In the genomic region with DNA sequence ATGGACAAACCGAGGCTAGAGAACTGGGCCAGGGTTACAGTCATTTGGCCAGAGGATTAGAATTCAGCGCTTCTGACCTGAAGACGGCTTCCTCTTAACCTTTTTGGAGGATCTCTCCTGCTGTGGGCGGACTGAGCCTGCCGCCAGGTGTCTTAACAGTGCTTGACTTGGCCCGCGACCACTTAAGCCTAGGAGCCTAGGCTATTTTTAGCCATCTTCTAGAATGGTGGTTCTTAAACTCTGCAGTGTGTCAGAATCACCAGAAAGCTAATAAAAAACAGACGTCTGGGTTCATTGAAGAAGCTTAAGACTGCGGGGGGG, we compare ENCODE assay signal across 7 cellular contexts. TPM values are rescaled to one million over a fixed set of nuclear protein-coding genes. Genes with fewer than 3 reads are reported as not detected.
DNase-seq lines count a peak whose midpoint lies in the region; ATAC-seq and TF ChIP-seq lines count a peak whose summit lies in the region.

No MANE protein-coding gene starts in this region.

- no peaks in the 10 kb centered on the region for H3K27me3 ChIP-seq in psoas muscle (ENCODE audit: insufficient read depth in 3 of 3, low read length in 2 of 3)

- peak overlapping the region; percentile 98 for H3K27ac ChIP-seq in psoas muscle

- peak overlapping the region; percentile 96 for H3K4me3 ChIP-seq in LNCaP clone FGC (ENCODE audit: low read depth, low read length)
- peak overlapping the region; percentile 93 to 99 for H3K4me3 ChIP-seq in foreskin fibroblast (ENCODE audit: low read depth in 1 of 2, low read length in 2 of 2)
- peak overlapping the region; percentile 96 for H3K4me3 ChIP-seq in psoas muscle

- no peaks in the 10 kb centered on the region for H3K9me3 Mint-ChIP-seq in activated CD8-positive, alpha-beta T cell treated with anti-CD3 and anti-CD28 coated beads for 36 hours

- in situ Hi-C loops in GM13977 (cut with MboI; ENCODE audit: low pct_unique_long_range_greater_than_20kb, low sequenced_read_pairs, unreplicated experiment) = no loop called here

- peak overlapping the region; percentile 98 for H3K27ac Mint-ChIP-seq in activated CD8-positive, alpha-beta T cell treated with anti-CD3 and anti-CD28 coated beads for 36 hours

- H3K4me3 Mint-ChIP-seq in activated CD8-positive, alpha-beta T cell treated with anti-CD3 and anti-CD28 coated beads for 36 hours = peak overlapping the region; percentile 89

- 2 to 5% (median 2%) methylated on average over 9 of the region's 9 CpGs for WGBS in psoas muscle, 3 donors

- DNase-seq in GM13977 (ENCODE audit: low spot score) (peak; percentile 67), LNCaP clone FGC (ENCODE audit: low read depth) (no peak), foreskin fibroblast (no peak), psoas muscle (peak; percentile 56 to 73)
- DNase-seq in activated CD8-positive, alpha-beta T cell treated with anti-CD3 and anti-CD28 coated beads for 36 hours = peak; percentile 54

- no peak for ATAC-seq in activated CD8-positive, alpha-beta T cell treated with anti-CD3 and anti-CD28 coated beads for 36 hours
- ATAC-seq in psoas muscle (peak; percentile 61 to 72 (median 67)), HG02610 (IDR thresholded peaks at IDR 0.05; ENCODE audit: unreplicated experiment) (no peak), HG03571 (IDR thresholded peaks at IDR 0.05; ENCODE audit: unreplicated experiment) (no peak)

- no peaks in the 10 kb centered on the region for H3K9me3 ChIP-seq in psoas muscle

- H3K36me3 Mint-ChIP-seq in activated CD8-positive, alpha-beta T cell treated with anti-CD3 and anti-CD28 coated beads for 36 hours (ENCODE audit: low read depth) = peaks cover 48% of the 10 kb centered on the region

- no peaks in the 10 kb centered on the region for H3K27me3 Mint-ChIP-seq in activated CD8-positive, alpha-beta T cell treated with anti-CD3 and anti-CD28 coated beads for 36 hours

- H3K4me1 ChIP-seq in psoas muscle = peaks cover 28% of the 10 kb centered on the region

- H3K36me3 ChIP-seq in psoas muscle (ENCODE audit: insufficient read depth in 1 of 2, low read depth in 1 of 2) = peaks cover 0 to 12% of the 10 kb centered on the region in 2 donors

- CTCF ChIA-PET in activated CD8-positive, alpha-beta T cell treated with anti-CD3 and anti-CD28 coated beads for 36 hours (lab: Charles Lee) = interaction anchor here (1.7 to 2.1 kb wide), 2 partner anchors 129 to 266 kb away, joined by 4 to 8 read pairs; no protein-coding TSS in a partner anchor

- H3K4me1 Mint-ChIP-seq in activated CD8-positive, alpha-beta T cell treated with anti-CD3 and anti-CD28 coated beads for 36 hours (ENCODE audit: low read depth) = peaks cover 43% of the 10 kb centered on the region

- intact Hi-C loops in activated CD8-positive, alpha-beta T cell treated with anti-CD3 and anti-CD28 coated beads for 36 hours (cut with micrococcal nuclease) = no loop called here
- intact Hi-C loops in psoas muscle (cut with DNase I) = no loop called here

- TF ChIP-seq CTCF in GM13977 (IDR thresholded peaks at IDR 0.05; ENCODE audit: extremely low read depth, insufficient read depth, missing control alignments) (no peak), LNCaP clone FGC (IDR thresholded peaks at IDR 0.05; ENCODE audit: control insufficient read depth, extremely low read depth, insufficient read depth) (peak; percentile 32; the same call in 1 of the 2 replicates), foreskin fibroblast (IDR thresholded peaks at IDR 0.05; ENCODE audit: low read depth, low read length) (peak; percentile 2), psoas muscle (IDR thresholded peaks at IDR 0.05) (peak; percentile 11)
- no peak for TF ChIP-seq CTCF in activated CD8-positive, alpha-beta T cell treated with anti-CD3 and anti-CD28 coated beads for 36 hours (IDR thresholded peaks at IDR 0.05)

- POLR2A ChIA-PET in activated CD8-positive, alpha-beta T cell treated with anti-CD3 and anti-CD28 coated beads for 36 hours (lab: Charles Lee) = interaction anchor here (0.7 to 1.8 kb wide), 7 partner anchors 8 to 170 kb away, joined by 3 to 10 read pairs (median 4); a partner anchor contains a TSS

RNA-seq across cellular contexts. Expression of a gene that starts 0.7 kb away (rescaled TPM):
- total RNA-seq in activated CD8-positive, alpha-beta T cell treated with anti-CD3 and anti-CD28 coated beads for 36 hours = 100 to 1,000 TPM; 278 to 292 TPM
- total RNA-seq in psoas muscle = 100 to 1,000 TPM; 483 to 621 (median 527) TPM
- 100 to 1,000 TPM; 385 to 453 (median 396) TPM for polyA plus RNA-seq in psoas muscle

RNA-seq across cellular contexts. Expression of a gene that starts 0.8 kb away (rescaled TPM):
- total RNA-seq in activated CD8-positive, alpha-beta T cell treated with anti-CD3 and anti-CD28 coated beads for 36 hours = 10 to 100 TPM; 25.9 to 26.9 TPM
- total RNA-seq in psoas muscle = 10 to 100 TPM in 3 of 4 donors, 1 to 10 TPM in 1; 6.6 to 42.3 (median 14.1) TPM
- 10 to 100 TPM in 2 of 3 donors, 1 to 10 TPM in 1; 9.5 to 67.5 (median 39.9) TPM for polyA plus RNA-seq in psoas muscle

RNA-seq across cellular contexts. Expression of a gene that starts 54.2 kb away (rescaled TPM):
- 10 to 100 TPM; 12.2 to 12.4 TPM for total RNA-seq in activated CD8-positive, alpha-beta T cell treated with anti-CD3 and anti-CD28 coated beads for 36 hours
- total RNA-seq in psoas muscle = 100 to 1,000 TPM in 1 of 4 donors, 10 to 100 TPM in 3; 70.1 to 103 (median 87.1) TPM
- polyA plus RNA-seq in psoas muscle = 100 to 1,000 TPM; 106 to 185 (median 107) TPM

Comparison
In these comparisons a context has a peak if more than half of its experiments do, and no peak if none do; other contexts are left out.
1. DNase-seq: peak in GM13977 (single experiment), activated CD8-positive, alpha-beta T cell treated with anti-CD3 and anti-CD28 coated beads for 36 hours (single experiment) and psoas muscle (2 of 2); none in LNCaP clone FGC (single experiment) and foreskin fibroblast (0 of 2).
2. CTCF ChIP-seq: peak in LNCaP clone FGC (single experiment), foreskin fibroblast (single experiment) and psoas muscle (single experiment); none in GM13977 (single experiment) and activated CD8-positive, alpha-beta T cell treated with anti-CD3 and anti-CD28 coated beads for 36 hours (single experiment).
3. ATAC-seq: peak in psoas muscle (4 of 4); none in activated CD8-positive, alpha-beta T cell treated with anti-CD3 and anti-CD28 coated beads for 36 hours (single experiment), HG02610 (single experiment) and HG03571 (single experiment).
4. RNA of a gene that starts 54.2 kb away (total RNA-seq): 70.1 to 103 TPM in psoas muscle; 12.2 to 12.4 TPM in activated CD8-positive, alpha-beta T cell treated with anti-CD3 and anti-CD28 coated beads for 36 hours; every median in the first group is over 4 times any median in the second.
5. Peak in every context shown above with its lines, with median percentiles within 50 percentile points of each other: H3K4me3 ChIP-seq.